ENCODE assay signal across 8 cellular contexts in genomic region chr6:166032366-166033171, GRCh38.
DNase-seq lines count a peak whose midpoint lies in the region; ATAC-seq and TF ChIP-seq lines count a peak whose summit lies in the region.

No MANE protein-coding gene starts in this region.

- H3K4me1 ChIP-seq in PC-9 (replicated peaks; ENCODE audit: insufficient read depth) (no peaks in the 10 kb centered on the region), HAP-1 (no peaks in the 10 kb centered on the region; the same call in 1 of the 2 replicates)

- in situ Hi-C loops in HAP-1 (cut with MboI; ENCODE audit: low sequenced_read_pairs), result no loop called here

- BruUV-seq in PC-9 (replicated peaks; lab: Mats Ljungman, UMichigan), result no TSS peak

- H3K27me3 Mint-ChIP-seq in chondrocyte (ENCODE audit: low read depth) (no peaks in the 10 kb centered on the region), natural killer cell (ENCODE audit: low read depth in 2 of 2) (peaks cover 0 to 3% of the 10 kb centered on the region in 2 donors)

- no peaks in the 10 kb centered on the region for H3K36me3 ChIP-seq in PC-9 (ENCODE audit: low read depth)
- no peaks in the 10 kb centered on the region for H3K36me3 ChIP-seq in HAP-1 (replicated peaks)

- ATAC-seq in HG03342 (IDR thresholded peaks at IDR 0.05; ENCODE audit: unreplicated experiment) (peak; percentile 54), natural killer cell (peak in 2 of 3 donors; percentile 29 to 39)

- H3K79me2 ChIP-seq in PC-9 (ENCODE audit: low read depth), result no peaks in the 10 kb centered on the region

- TF ChIP-seq CTCF in chondrocyte (IDR thresholded peaks at IDR 0.05) (peak; percentile 50), natural killer cell (IDR thresholded peaks at IDR 0.05) (no peak), PC-9 (conservative IDR thresholded peaks at IDR 0.05) (no peak; the same call in 1 of the 2 replicates)

- no peaks in the 10 kb centered on the region for H4K20me1 ChIP-seq in PC-9 (ENCODE audit: insufficient read depth)

- DNase-seq in ELF-1 (ENCODE audit: low read depth, low spot score) (peak; percentile 76), chondrocyte (ENCODE audit: low spot score) (no peak), natural killer cell (no peak), PC-9 (no peak), pons (ENCODE audit: low spot score) (no peak), HK-2 (ENCODE audit: unreplicated experiment) (no peak), HAP-1 (ENCODE audit: low spot score in 2 of 2) (no peak)

- POLR2A ChIA-PET in PC-9 (lab: Charles Lee; ENCODE audit: unreplicated experiment), result no interaction called here

- no peak overlapping the region for H3K4me3 ChIP-seq in PC-9
- no peak overlapping the region for H3K4me3 ChIP-seq in HAP-1

- H3K36me3 Mint-ChIP-seq in chondrocyte (ENCODE audit: low read depth) (peaks cover 3% of the 10 kb centered on the region), natural killer cell (no peaks in the 10 kb centered on the region)

- intact Hi-C loops in natural killer cell (cut with micrococcal nuclease), result no loop called here
- intact Hi-C loops in PC-9 (cut with micrococcal nuclease; ENCODE audit: unreplicated experiment), result no loop called here

- CTCF ChIA-PET in PC-9 (lab: Charles Lee), result no interaction called here

- H3K27ac Mint-ChIP-seq in chondrocyte (ENCODE audit: unreplicated experiment), result no peak overlapping the region
- no peak overlapping the region for H3K27ac Mint-ChIP-seq in natural killer cell

- H3K27me3 ChIP-seq in PC-9 (ENCODE audit: insufficient read depth, low read depth) (0 out of 2 replicates have a peak, but pooled peaks cover 3% of the 10 kb centered on the region), HAP-1 (ENCODE audit: low read depth) (no peaks in the 10 kb centered on the region)

- no peak overlapping the region for H3K4me2 ChIP-seq in PC-9

- H3K4me3 Mint-ChIP-seq in chondrocyte (ENCODE audit: unreplicated experiment), result no peak overlapping the region
- no peak overlapping the region for H3K4me3 Mint-ChIP-seq in natural killer cell

- H3K9me3 Mint-ChIP-seq in chondrocyte (ENCODE audit: low read depth) (peaks cover 15% of the 10 kb centered on the region), natural killer cell (peaks cover 0 to 3% of the 10 kb centered on the region in 2 donors)

- H3K9me3 ChIP-seq in PC-9 (ENCODE audit: insufficient read depth, low read depth) (no peaks in the 10 kb centered on the region), HAP-1 (no peaks in the 10 kb centered on the region)

- H3F3A ChIP-seq in PC-9 (ENCODE audit: insufficient read depth, low read depth), result no peaks in the 10 kb centered on the region

- H3K4me1 Mint-ChIP-seq in chondrocyte (ENCODE audit: low read depth) (peaks cover 10% of the 10 kb centered on the region), natural killer cell (no peaks in the 10 kb centered on the region)

- H3K27ac ChIP-seq in PC-9, result no peak overlapping the region

- H2AFZ ChIP-seq in PC-9, result no peak overlapping the region

- H3K9me2 ChIP-seq in PC-9 (ENCODE audit: insufficient read depth), result no peaks in the 10 kb centered on the region
